25 cellular contexts compared by ENCODE assay signal in the genomic region with DNA sequence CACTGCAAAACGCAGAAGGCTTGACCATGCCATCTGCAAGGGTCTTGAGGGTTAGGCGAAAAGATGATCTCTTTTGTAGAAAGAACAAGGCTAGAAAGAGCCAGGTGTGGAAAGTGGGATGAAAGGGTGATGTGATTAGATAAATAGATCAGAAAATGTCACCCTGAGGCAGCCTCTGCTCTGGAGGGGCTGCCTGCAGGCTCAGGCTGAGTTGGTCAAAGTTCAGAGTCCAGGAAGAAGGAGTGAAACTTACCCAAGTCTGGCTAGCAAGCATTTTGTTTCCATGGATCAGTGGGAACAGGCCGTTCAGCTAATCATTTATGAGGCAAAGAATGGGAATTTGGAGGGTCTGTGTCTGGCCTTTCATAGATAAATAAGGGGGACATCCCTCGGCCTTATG.
"Had no signal": no experiment of that assay in that cellular context is flagged by ENCODE, and none has a peak within 500 bp of the region (broad histone marks: within the 10 kb centered on the region; RNA-seq: fewer than 3 reads in every experiment).

No MANE protein-coding gene starts in this region.

- H3K27me3 ChIP-seq: gastrocnemius medialis, neural progenitor cell, testis, tibial artery, upper lobe of left lung had no signal

- FAIRE-seq: endometrium, keratinocyte, urothelium cell line had no signal

- H3K4me2 ChIP-seq: neural progenitor cell had no signal

- H3K4me1 ChIP-seq: gastrocnemius medialis, neural progenitor cell, testis, upper lobe of left lung had no signal

- H3K9me3 ChIP-seq: gastrocnemius medialis, mucosa of descending colon, testis, tibial artery, upper lobe of left lung had no signal

- H2AFZ ChIP-seq: neural progenitor cell, parathyroid adenoma had no signal

- ATAC-seq: effector memory CD8-positive, alpha-beta T cell; gastrocnemius medialis; left lobe of liver; mucosa of descending colon; naive thymus-derived CD4-positive, alpha-beta T cell; sciatic nerve; stimulated activated effector memory CD8-positive, alpha-beta T cell treated with anti-CD3 and anti-CD28 coated beads, Interleukin-12 subunit alpha, Interleukin-12 subunit beta, amount 100 ng/mL, for 72 hours; stimulated activated naive CD8-positive, alpha-beta T cell treated with anti-CD3 and anti-CD28 coated beads, Interleukin-15, Interleukin-2, amounts not matched to agents 100 U/mL and 50 U/mL, for 24 hours had no signal

- H3K79me2 ChIP-seq: parathyroid adenoma had no signal

- H3K4me3 ChIP-seq: coronary artery, gastrocnemius medialis, mucosa of descending colon, neural progenitor cell, testis, tibial artery, upper lobe of left lung had no signal

- DNase-seq: dermis blood vessel endothelial cell; effector memory CD8-positive, alpha-beta T cell; erythroblast; foreskin fibroblast; gastrocnemius medialis; head of caudate nucleus; mesenchymal stem cell; mucosa of descending colon; naive thymus-derived CD4-positive, alpha-beta T cell; stimulated activated CD4-positive, alpha-beta T cell treated with anti-CD3 and anti-CD28 coated beads, Interleukin-2, amount 100 ng/mL, for 24 hours; stimulated activated CD4-positive, alpha-beta T cell treated with anti-CD3 and anti-CD28 coated beads, Interleukin-4, amount 100 ng/mL, for 24 hours; stimulated activated naive CD8-positive, alpha-beta T cell treated with anti-CD3 and anti-CD28 coated beads, Interleukin-15, Interleukin-2, amounts not matched to agents 100 U/mL and 50 U/mL, for 24 hours; substantia nigra; testis; tibial artery; upper lobe of left lung had no signal

- H3K9ac ChIP-seq: neural progenitor cell, parathyroid adenoma had no signal

- H3K27ac ChIP-seq: coronary artery, gastrocnemius medialis, neural progenitor cell, parathyroid adenoma, testis, tibial artery, upper lobe of left lung had no signal

- H3K36me3 ChIP-seq: gastrocnemius medialis, neural progenitor cell had no signal
